Comparison of ENCODE assay signal across 26 cellular contexts in the genomic region with DNA sequence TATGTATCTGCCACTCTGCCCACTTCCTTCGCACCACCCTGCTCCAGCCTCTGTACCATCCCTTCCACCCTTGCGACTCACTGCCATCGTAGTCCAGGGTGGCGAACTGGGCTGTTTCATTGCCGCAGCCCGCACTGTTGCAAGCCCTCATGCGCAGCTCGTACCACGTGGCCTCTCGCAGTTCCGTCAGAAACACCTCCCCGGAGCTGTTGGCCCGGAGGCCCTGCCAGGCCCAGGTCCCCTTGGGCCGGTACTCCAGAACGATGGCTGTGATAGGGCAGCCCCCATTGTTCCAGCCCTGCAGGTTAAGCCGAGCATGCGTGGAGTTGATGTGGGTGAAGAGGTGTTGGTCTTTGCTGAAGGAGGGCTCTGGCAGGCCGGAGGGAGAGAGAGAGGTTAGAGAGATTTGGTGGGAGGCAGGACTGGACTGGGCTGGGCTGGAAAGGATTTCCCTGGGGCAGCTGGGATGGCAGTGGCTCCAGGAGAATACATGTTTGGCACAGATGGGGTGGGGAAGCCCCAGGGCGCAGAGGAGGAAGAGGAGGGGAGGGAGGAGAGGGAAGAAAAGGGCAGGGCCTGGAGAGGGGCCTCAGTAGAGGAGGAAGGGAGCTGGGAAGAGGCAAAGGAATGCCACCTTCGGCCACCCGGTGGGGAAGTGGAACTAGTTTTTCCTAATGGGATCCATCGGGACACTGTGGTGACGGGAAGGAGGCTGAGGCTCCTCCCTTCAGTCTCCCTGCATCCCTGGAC.
A peak's percentile ranks its signal among the peaks of the same experiment; 100 is the strongest.
DNase-seq lines count a peak whose midpoint lies in the region; FAIRE-seq and TF ChIP-seq lines count a peak whose summit lies in the region.
"Had no signal": no experiment of that assay in that cellular context is flagged by ENCODE, and none has a peak within 500 bp of the region (broad histone marks: within the 10 kb centered on the region; RNA-seq: fewer than 3 reads in every experiment).

No MANE protein-coding gene starts in this region.

- TF ChIP-seq EP300 in H1 (IDR thresholded peaks at IDR 0.05; ENCODE audit: borderline replicate concordance in 1 of 2, low read depth in 2 of 2, low read length in 2 of 2) = no peak

- H2BK20ac ChIP-seq in H9 (ENCODE audit: low read depth, low read length, poor library complexity, severe bottlenecking) = no peak overlapping the region
- H2BK20ac ChIP-seq in H1 (ENCODE audit: low read length) = no peak overlapping the region

- CTCF ChIA-PET in H1 (lab: Charles Lee; ENCODE audit: partially characterized antibody) (interaction anchor here (0.5 to 2.4 kb wide), 4 partner anchors 8 to 194 kb away, joined by 3 to 15 read pairs (median 4); no protein-coding TSS in a partner anchor), RWPE1 (lab: Yijun Ruan, JAX) (interaction anchor here (2.0 kb wide), 1 partner anchor 11 kb away, joined by 8 read pairs; no protein-coding TSS in a partner anchor)

- H3K27me3 ChIP-seq in H9 (ENCODE audit: insufficient read depth, low read length) (no peaks in the 10 kb centered on the region), H1 (replicated peaks in 1 of 4; ENCODE audit: control insufficient read depth in 3 of 4, extremely low read depth in 1 of 4, insufficient read depth in 3 of 4, low read length in 3 of 4) (no peaks in the 10 kb centered on the region)
- H3K27me3 ChIP-seq: BLaER1, SJSA1 had no signal

- H4K8ac ChIP-seq in H9 (replicated peaks; ENCODE audit: insufficient read length, low read depth, low read length) = no peak overlapping the region
- H4K8ac ChIP-seq in H1 (ENCODE audit: extremely low read depth, insufficient read depth, low read length) = peak overlapping the region; percentile 22; the same call in 1 of the 2 replicates

- H3K4me3 ChIP-seq in H1 (ENCODE audit: extremely low read depth in 1 of 4, insufficient read depth in 2 of 4, low read depth in 3 of 4, low read length in 4 of 4) = no peak overlapping the region
- H3K4me3 ChIP-seq: BLaER1, MG63, SJSA1 had no signal

- H2BK12ac ChIP-seq in H9 (ENCODE audit: insufficient read length, low read depth, low read length) (no peak overlapping the region), H1 (ENCODE audit: low read depth, low read length) (peak overlapping the region; percentile 68; the same call in 1 of the 2 replicates)

- DNase-seq in GM12892 (ENCODE audit: insufficient read length) = no peak
- no peak for DNase-seq in H9
- DNase-seq in H1 (ENCODE audit: low read depth in 1 of 2, low spot score in 2 of 2) = no peak
- peak; percentile 69 for DNase-seq in posterior vena cava (ENCODE audit: low spot score)
- DNase-seq in CD1c-positive myeloid dendritic cell (ENCODE audit: extremely low spot score) = no peak
- no peak for DNase-seq in RWPE1 (ENCODE audit: low spot score)
- DNase-seq in activated CD8-positive, alpha-beta memory T cell treated with anti-CD3 and anti-CD28 coated beads for 24 hours = no peak
- DNase-seq: Caco-2; CD4-positive, alpha-beta T cell; DMS79 treated with DMSO at 0.1 percent for 48 hours; GF-D8; KG1; MG63; NCI-H1105 treated with DMSO at 0.1 percent for 48 hours; NCI-H146; NCI-H1930; NCI-H2107; NCI-H524 treated with DMSO at 0.1 percent for 48 hours; NCI-H774; Right ventricle myocardium superior had no signal

- H2AFZ ChIP-seq in H9 (ENCODE audit: low read length) (no peak overlapping the region), H1 (ENCODE audit: low read length) (no peak overlapping the region)

- peaks cover 0 to 4% of the 10 kb centered on the region in 2 experiments; a peak in 2 of 5 replicates for H3K9me3 Mint-ChIP-seq in H9
- H3K9me3 Mint-ChIP-seq: CD4-positive, alpha-beta T cell had no signal

- POLR2A ChIA-PET in H1 (lab: Charles Lee; ENCODE audit: partially characterized antibody) (interaction anchor here (1.1 to 1.3 kb wide), 2 partner anchors 8 to 11 kb away, joined by 3 to 4 read pairs; no protein-coding TSS in a partner anchor), RWPE1 (lab: Yijun Ruan, JAX; ENCODE audit: low non-redundant PET) (no interaction called here)

- no peaks in the 10 kb centered on the region for H3K9me3 ChIP-seq in H9 (ENCODE audit: control insufficient read depth, low read depth, low read length)
- H3K9me3 ChIP-seq in H1 (ENCODE audit: insufficient read depth in 2 of 2, low read depth in 1 of 2, low read length in 1 of 2) = no peaks in the 10 kb centered on the region
- H3K9me3 ChIP-seq: BLaER1, Caco-2, MG63, SJSA1 had no signal

- H3K4me2 ChIP-seq in H9 (ENCODE audit: insufficient read depth, insufficient read length, low read length) (no peak overlapping the region), H1 (ENCODE audit: insufficient read depth in 1 of 2, low read depth in 2 of 2, low read length in 2 of 2) (no peak overlapping the region)
- H3K4me2 ChIP-seq: BLaER1 had no signal

- TF ChIP-seq RAD21 in H1 (IDR thresholded peaks at IDR 0.05 in 1 of 2, conservative IDR thresholded peaks at IDR 0.05 in 1 of 2; ENCODE audit: low read depth in 2 of 2, low read length in 2 of 2) = no peak

- H2AK5ac ChIP-seq in H9 (ENCODE audit: insufficient read length, low read length) = no peak overlapping the region
- H2AK5ac ChIP-seq in H1 (ENCODE audit: low read depth, low read length) = no peak overlapping the region

- FAIRE-seq in GM12892 (lab: Jason Lieb, UNC) = peak; percentile 27
- no peak for FAIRE-seq in H1 (lab: Jason Lieb, UNC)
- FAIRE-seq: A204.1, GM12891, GM19239, H54 had no signal

- H3K9ac ChIP-seq in H9 (ENCODE audit: extremely low read depth, insufficient read length, low read length) (no peak overlapping the region), H1 (replicated peaks in 1 of 4; ENCODE audit: extremely low read depth in 1 of 4, low read depth in 3 of 4, low read length in 3 of 4) (no peak overlapping the region)
- H3K9ac ChIP-seq: BLaER1 had no signal

- TF ChIP-seq CTCF in H9 (conservative IDR thresholded peaks at IDR 0.05) (no peak), H1 (IDR thresholded peaks at IDR 0.05; ENCODE audit: control extremely low read depth in 1 of 3, insufficient read depth in 1 of 3, low read depth in 1 of 3, low read length in 3 of 3) (no peak), RWPE1 (conservative IDR thresholded peaks at IDR 0.05; ENCODE audit: low read depth) (no peak)

- H3K27ac Mint-ChIP-seq in H9 = peak overlapping the region in 1 of 3 experiments; percentile 33; a peak in 1 of 7 replicates
- H3K27ac Mint-ChIP-seq: CD4-positive, alpha-beta T cell had no signal

- peaks cover 10 to 12% of the 10 kb centered on the region in 2 experiments for H3K4me1 Mint-ChIP-seq in H9

- H4K91ac ChIP-seq in H9 (ENCODE audit: insufficient read length, low read depth, low read length) (no peak overlapping the region), H1 (replicated peaks; ENCODE audit: insufficient read length, low read length) (no peak overlapping the region)

- H3K27ac ChIP-seq in H9 (ENCODE audit: insufficient read length, low read depth, low read length) = no peak overlapping the region
- H3K27ac ChIP-seq in H1 (ENCODE audit: low read depth, low read length) = no peak overlapping the region
- H3K27ac ChIP-seq in RWPE1 = no peak overlapping the region
- H3K27ac ChIP-seq: BLaER1, SJSA1 had no signal

- H4K20me1 ChIP-seq in H9 (ENCODE audit: control insufficient read depth, insufficient read depth, insufficient read length) (no peaks in the 10 kb centered on the region), H1 (replicated peaks in 1 of 2; ENCODE audit: control insufficient read depth in 1 of 2, insufficient read depth in 2 of 2, low read length in 2 of 2) (peaks cover 0 to 4% of the 10 kb centered on the region in 2 experiments)
- H4K20me1 ChIP-seq: BLaER1 had no signal

- H3T11ph ChIP-seq in H9 (ENCODE audit: low read length) = no peak overlapping the region

- H2BK5ac ChIP-seq in H9 (ENCODE audit: insufficient read length, low read length) = no peak overlapping the region
- H2BK5ac ChIP-seq in H1 (ENCODE audit: low read depth, low read length) = no peak overlapping the region; the same call in 1 of the 2 replicates

- no peak overlapping the region for H3K4ac ChIP-seq in H9 (ENCODE audit: low read depth, low read length)
- H3K4ac ChIP-seq in H1 (replicated peaks; ENCODE audit: insufficient read length, low read depth, low read length) = no peak overlapping the region

- no peak for TF ChIP-seq POLR2A in GM12892 (IDR thresholded peaks at IDR 0.05; ENCODE audit: low read depth, low read length)
- no peak for TF ChIP-seq POLR2A in H1 (IDR thresholded peaks at IDR 0.05; ENCODE audit: control extremely low read depth in 1 of 2, low read depth in 2 of 2, low read length in 2 of 2)

- peaks cover 15% of the 10 kb centered on the region for H3K27me3 Mint-ChIP-seq in H9 (ENCODE audit: low read depth)

- no peaks in the 10 kb centered on the region for H3K4me1 ChIP-seq in H9 (ENCODE audit: insufficient read depth, low read length)
- peaks cover 0 to 8% (median 2%) of the 10 kb centered on the region in 4 experiments; a peak in 4 of 7 replicates for H3K4me1 ChIP-seq in H1 (replicated peaks in 1 of 4; ENCODE audit: control insufficient read depth in 3 of 4, insufficient read depth in 4 of 4, low read length in 3 of 4)
- H3K4me1 ChIP-seq: Caco-2, SJSA1 had no signal

- H3K18ac ChIP-seq in H9 (ENCODE audit: insufficient read length, low read depth, low read length) (no peak overlapping the region), H1 (ENCODE audit: extremely low read depth, low read length) (peak overlapping the region; percentile 60; the same call in 1 of the 2 replicates)

- no peak overlapping the region for H3K4me3 Mint-ChIP-seq in H9
- H3K4me3 Mint-ChIP-seq: CD4-positive, alpha-beta T cell had no signal

- H3K56ac ChIP-seq in H9 (ENCODE audit: insufficient read length, low read depth, low read length) (no peak overlapping the region), H1 (replicated peaks; ENCODE audit: insufficient read length, low read depth, low read length) (no peak overlapping the region)

- no peak overlapping the region for H2BK120ac ChIP-seq in H9 (ENCODE audit: low read depth, low read length, poor library complexity, severe bottlenecking)
- no peak overlapping the region for H2BK120ac ChIP-seq in H1 (replicated peaks; ENCODE audit: low read depth, low read length)

- H3K23ac ChIP-seq in H9 (ENCODE audit: insufficient read length, low read depth, low read length) (no peak overlapping the region), H1 (ENCODE audit: insufficient read length) (no peak overlapping the region)

- WGBS in H9 (ENCODE audit: extremely low coverage, insufficient read length, low lambda C conversion rate) = no CpG with 5 or more reads among the region's 23 CpGs
- 88% methylated on average over 21 of the region's 23 CpGs; no CpG with 5 or more reads in 1 of the 2 experiments for WGBS in H1 (ENCODE audit: extremely low coverage in 1 of 2, insufficient coverage in 1 of 2, insufficient read length in 1 of 2, insufficient replicate concordance in 2 of 2, low coverage in 1 of 2, low lambda C conversion rate in 2 of 2, missing lambda C conversion rate in 1 of 2), 2 experiments

- intact Hi-C loops in posterior vena cava (cut with DNase I) = no loop called here

- H3K23me2 ChIP-seq in H9 (ENCODE audit: insufficient read length, low read depth, low read length, poor library complexity, severe bottlenecking) (no peaks in the 10 kb centered on the region), H1 (ENCODE audit: low read depth, low read length) (peaks cover 10% of the 10 kb centered on the region)

- no peak overlapping the region for H4K5ac ChIP-seq in H9 (ENCODE audit: insufficient read length, low read depth, low read length)
- no peak overlapping the region for H4K5ac ChIP-seq in H1 (ENCODE audit: insufficient read length, low read depth, low read length)

- H3K79me2 ChIP-seq in H9 (ENCODE audit: insufficient read depth, low read length) (no peaks in the 10 kb centered on the region), H1 (ENCODE audit: control insufficient read depth in 1 of 2, insufficient read depth in 2 of 2, low read length in 2 of 2) (no peaks in the 10 kb centered on the region; a peak in 1 of 4 replicates)

- no peaks in the 10 kb centered on the region for H3K36me3 ChIP-seq in H1 (ENCODE audit: control insufficient read depth in 2 of 4, insufficient read depth in 4 of 4, low read length in 3 of 4)
- H3K36me3 ChIP-seq: BLaER1, MG63, SJSA1 had no signal

- no peaks in the 10 kb centered on the region for H3K79me1 ChIP-seq in H9 (ENCODE audit: insufficient read depth, low read depth, low read length, poor library complexity, severe bottlenecking)
- no peaks in the 10 kb centered on the region for H3K79me1 ChIP-seq in H1 (ENCODE audit: low read depth, low read length)

- H3K14ac ChIP-seq in H9 (ENCODE audit: insufficient read depth, low read length) = 0 out of 2 replicates have a peak overlapping the region, but pooled peaks have one; percentile 19
- H3K14ac ChIP-seq in H1 (ENCODE audit: insufficient read length) = no peak overlapping the region

- H3K36me3 Mint-ChIP-seq in H9 (ENCODE audit: insufficient read depth in 1 of 3, low read depth in 3 of 3) = no peaks in the 10 kb centered on the region

- H2BK15ac ChIP-seq in H9 (ENCODE audit: low read depth, low read length) (no peak overlapping the region), H1 (ENCODE audit: low read length) (0 out of 2 replicates have a peak overlapping the region, but pooled peaks have one; percentile 65)
